ENCODE assay signal across 1 cellular context in genomic region chr4:42344749-42345148, GRCh38.
TF ChIP-seq lines count a peak whose summit lies in the region.

No MANE protein-coding gene starts in this region.

TF ChIP-seq in GM23338, 12 proteins besides CTCF, POLR2A, EP300 and RAD21:
- TF ChIP-seq ZNF462 (CRISPR knock-in tag; IDR thresholded peaks at IDR 0.05) = no peak
- TF ChIP-seq JUNB (IDR thresholded peaks at IDR 0.05; ENCODE audit: unreplicated experiment) = no peak
- no peak for TF ChIP-seq EZH2phosphoT487 (IDR thresholded peaks at IDR 0.05; ENCODE audit: unreplicated experiment)
- TF ChIP-seq STAT1 (IDR thresholded peaks at IDR 0.05; ENCODE audit: unreplicated experiment) = no peak
- no peak for TF ChIP-seq POLR2AphosphoS5 (IDR thresholded peaks at IDR 0.05; ENCODE audit: low read depth)
- no peak for TF ChIP-seq ZNF114 (CRISPR knock-in tag; IDR thresholded peaks at IDR 0.05)
- TF ChIP-seq ETS1 (IDR thresholded peaks at IDR 0.05) = no peak
- TF ChIP-seq ZNF331 (CRISPR knock-in tag; IDR thresholded peaks at IDR 0.05; ENCODE audit: low read depth) = no peak
- no peak for TF ChIP-seq EZH2 (IDR thresholded peaks at IDR 0.05; ENCODE audit: low read depth, unreplicated experiment)
- TF ChIP-seq NANOG (IDR thresholded peaks at IDR 0.05; ENCODE audit: borderline replicate concordance) = no peak
- no peak for TF ChIP-seq REST (IDR thresholded peaks at IDR 0.05; ENCODE audit: unreplicated experiment)
- no peak for TF ChIP-seq CREB1 (CRISPR knock-in tag; IDR thresholded peaks at IDR 0.05; ENCODE audit: low read depth)
TF ChIP-seq in GM23338: peak in this region for 0.
